ENCODE assay signal across 1 cellular context in genomic region chr17:82487898-82488297, GRCh38.
TF ChIP-seq lines count a peak whose summit lies in the region.

No MANE protein-coding gene starts in this region.

TF ChIP-seq in GM12878, 131 proteins besides CTCF, POLR2A, EP300 and RAD21:
- TF ChIP-seq POU2F2 (IDR thresholded peaks at IDR 0.05; ENCODE audit: borderline replicate concordance, low read depth, low read length) (no peak), CBX3 (IDR thresholded peaks at IDR 0.05; ENCODE audit: borderline replicate concordance, low read depth) (no peak), SIN3A (IDR thresholded peaks at IDR 0.05; ENCODE audit: low read depth, low read length) (no peak), MYC (IDR thresholded peaks at IDR 0.05; ENCODE audit: insufficient read depth, insufficient read length, insufficient replicate concordance, low read length, severe bottlenecking) (no peak), TCF7 (IDR thresholded peaks at IDR 0.05; ENCODE audit: borderline replicate concordance) (no peak), HDAC2 (IDR thresholded peaks at IDR 0.05) (no peak), ATF2 (IDR thresholded peaks at IDR 0.05; ENCODE audit: low read length) (no peak), SIX5 (IDR thresholded peaks at IDR 0.05; ENCODE audit: low read depth, low read length, severe bottlenecking) (no peak), IKZF2 (IDR thresholded peaks at IDR 0.05) (no peak), SUZ12 (IDR thresholded peaks at IDR 0.05; ENCODE audit: unreplicated experiment) (no peak), BHLHE40 (IDR thresholded peaks at IDR 0.05; ENCODE audit: borderline replicate concordance in 1 of 2, low read depth in 2 of 2, low read length in 1 of 2) (no peak), TCF3 (IDR thresholded peaks at IDR 0.05; ENCODE audit: borderline replicate concordance, insufficient read depth, low read depth, low read length) (no peak), NR2C2 (IDR thresholded peaks at IDR 0.05; ENCODE audit: borderline replicate concordance, control insufficient read depth, insufficient read length, low read depth) (no peak), ZNF207 (IDR thresholded peaks at IDR 0.05; ENCODE audit: borderline replicate concordance) (no peak), ATF7 (IDR thresholded peaks at IDR 0.05; ENCODE audit: low read depth) (no peak), SREBF2 (IDR thresholded peaks at IDR 0.05; ENCODE audit: low read length) (no peak)
- TF ChIP-seq, protein P1, sequence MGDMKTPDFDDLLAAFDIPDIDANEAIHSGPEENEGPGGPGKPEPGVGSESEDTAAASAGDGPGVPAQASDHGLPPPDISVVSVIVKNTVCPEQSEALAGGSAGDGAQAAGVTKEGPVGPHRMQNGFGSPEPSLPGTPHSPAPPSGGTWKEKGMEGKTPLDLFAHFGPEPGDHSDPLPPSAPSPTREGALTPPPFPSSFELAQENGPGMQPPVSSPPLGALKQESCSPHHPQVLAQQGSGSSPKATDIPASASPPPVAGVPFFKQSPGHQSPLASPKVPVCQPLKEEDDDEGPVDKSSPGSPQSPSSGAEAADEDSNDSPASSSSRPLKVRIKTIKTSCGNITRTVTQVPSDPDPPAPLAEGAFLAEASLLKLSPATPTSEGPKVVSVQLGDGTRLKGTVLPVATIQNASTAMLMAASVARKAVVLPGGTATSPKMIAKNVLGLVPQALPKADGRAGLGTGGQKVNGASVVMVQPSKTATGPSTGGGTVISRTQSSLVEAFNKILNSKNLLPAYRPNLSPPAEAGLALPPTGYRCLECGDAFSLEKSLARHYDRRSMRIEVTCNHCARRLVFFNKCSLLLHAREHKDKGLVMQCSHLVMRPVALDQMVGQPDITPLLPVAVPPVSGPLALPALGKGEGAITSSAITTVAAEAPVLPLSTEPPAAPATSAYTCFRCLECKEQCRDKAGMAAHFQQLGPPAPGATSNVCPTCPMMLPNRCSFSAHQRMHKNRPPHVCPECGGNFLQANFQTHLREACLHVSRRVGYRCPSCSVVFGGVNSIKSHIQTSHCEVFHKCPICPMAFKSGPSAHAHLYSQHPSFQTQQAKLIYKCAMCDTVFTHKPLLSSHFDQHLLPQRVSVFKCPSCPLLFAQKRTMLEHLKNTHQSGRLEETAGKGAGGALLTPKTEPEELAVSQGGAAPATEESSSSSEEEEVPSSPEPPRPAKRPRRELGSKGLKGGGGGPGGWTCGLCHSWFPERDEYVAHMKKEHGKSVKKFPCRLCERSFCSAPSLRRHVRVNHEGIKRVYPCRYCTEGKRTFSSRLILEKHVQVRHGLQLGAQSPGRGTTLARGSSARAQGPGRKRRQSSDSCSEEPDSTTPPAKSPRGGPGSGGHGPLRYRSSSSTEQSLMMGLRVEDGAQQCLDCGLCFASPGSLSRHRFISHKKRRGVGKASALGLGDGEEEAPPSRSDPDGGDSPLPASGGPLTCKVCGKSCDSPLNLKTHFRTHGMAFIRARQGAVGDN (IDR thresholded peaks at IDR 0.05), result no peak
- TF ChIP-seq, protein P2, sequence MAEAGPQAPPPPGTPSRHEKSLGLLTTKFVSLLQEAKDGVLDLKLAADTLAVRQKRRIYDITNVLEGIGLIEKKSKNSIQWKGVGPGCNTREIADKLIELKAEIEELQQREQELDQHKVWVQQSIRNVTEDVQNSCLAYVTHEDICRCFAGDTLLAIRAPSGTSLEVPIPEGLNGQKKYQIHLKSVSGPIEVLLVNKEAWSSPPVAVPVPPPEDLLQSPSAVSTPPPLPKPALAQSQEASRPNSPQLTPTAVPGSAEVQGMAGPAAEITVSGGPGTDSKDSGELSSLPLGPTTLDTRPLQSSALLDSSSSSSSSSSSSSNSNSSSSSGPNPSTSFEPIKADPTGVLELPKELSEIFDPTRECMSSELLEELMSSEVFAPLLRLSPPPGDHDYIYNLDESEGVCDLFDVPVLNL (IDR thresholded peaks at IDR 0.05; ENCODE audit: low read depth, low read length), result no peak
- TF ChIP-seq, protein P3, sequence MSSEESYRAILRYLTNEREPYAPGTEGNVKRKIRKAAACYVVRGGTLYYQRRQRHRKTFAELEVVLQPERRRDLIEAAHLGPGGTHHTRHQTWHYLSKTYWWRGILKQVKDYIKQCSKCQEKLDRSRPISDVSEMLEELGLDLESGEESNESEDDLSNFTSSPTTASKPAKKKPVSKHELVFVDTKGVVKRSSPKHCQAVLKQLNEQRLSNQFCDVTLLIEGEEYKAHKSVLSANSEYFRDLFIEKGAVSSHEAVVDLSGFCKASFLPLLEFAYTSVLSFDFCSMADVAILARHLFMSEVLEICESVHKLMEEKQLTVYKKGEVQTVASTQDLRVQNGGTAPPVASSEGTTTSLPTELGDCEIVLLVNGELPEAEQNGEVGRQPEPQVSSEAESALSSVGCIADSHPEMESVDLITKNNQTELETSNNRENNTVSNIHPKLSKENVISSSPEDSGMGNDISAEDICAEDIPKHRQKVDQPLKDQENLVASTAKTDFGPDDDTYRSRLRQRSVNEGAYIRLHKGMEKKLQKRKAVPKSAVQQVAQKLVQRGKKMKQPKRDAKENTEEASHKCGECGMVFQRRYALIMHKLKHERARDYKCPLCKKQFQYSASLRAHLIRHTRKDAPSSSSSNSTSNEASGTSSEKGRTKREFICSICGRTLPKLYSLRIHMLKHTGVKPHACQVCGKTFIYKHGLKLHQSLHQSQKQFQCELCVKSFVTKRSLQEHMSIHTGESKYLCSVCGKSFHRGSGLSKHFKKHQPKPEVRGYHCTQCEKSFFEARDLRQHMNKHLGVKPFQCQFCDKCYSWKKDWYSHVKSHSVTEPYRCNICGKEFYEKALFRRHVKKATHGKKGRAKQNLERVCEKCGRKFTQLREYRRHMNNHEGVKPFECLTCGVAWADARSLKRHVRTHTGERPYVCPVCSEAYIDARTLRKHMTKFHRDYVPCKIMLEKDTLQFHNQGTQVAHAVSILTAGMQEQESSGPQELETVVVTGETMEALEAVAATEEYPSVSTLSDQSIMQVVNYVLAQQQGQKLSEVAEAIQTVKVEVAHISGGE (CRISPR knock-in tag; IDR thresholded peaks at IDR 0.05), result no peak
